12 cellular contexts compared by ENCODE assay signal in genomic region chr3:11465744-11466611, GRCh38.
DNase-seq lines count a peak whose midpoint lies in the region; ATAC-seq and TF ChIP-seq lines count a peak whose summit lies in the region.
"Had no signal": no experiment of that assay in that cellular context is flagged by ENCODE, and none has a peak within 500 bp of the region (broad histone marks: within the 10 kb centered on the region; RNA-seq: fewer than 3 reads in every experiment).

No MANE protein-coding gene starts in this region.

- no peak for ATAC-seq in GM18517 (IDR thresholded peaks at IDR 0.05; ENCODE audit: unreplicated experiment)
- ATAC-seq: T-cell had no signal

- H3K4me3 ChIP-seq in MG63 (no peak overlapping the region), dorsolateral prefrontal cortex (no peak overlapping the region)
- H3K4me3 ChIP-seq: spleen had no signal

- intact Hi-C loops in dorsolateral prefrontal cortex (cut with DNase I) = no loop called here

- H3K27me3 ChIP-seq in MG63 = no peaks in the 10 kb centered on the region
- H3K27me3 ChIP-seq in dorsolateral prefrontal cortex = no peaks in the 10 kb centered on the region
- H3K27me3 ChIP-seq: spleen had no signal

- H3K9me3 ChIP-seq in MG63 = no peaks in the 10 kb centered on the region
- H3K9me3 ChIP-seq: spleen had no signal

- TF ChIP-seq CTCF in dorsolateral prefrontal cortex (IDR thresholded peaks at IDR 0.05 in 54 of 56, conservative IDR thresholded peaks at IDR 0.05 in 2 of 56; ENCODE audit: low read depth in 1 of 56, partially characterized antibody in 56 of 56) = no peak

- peak overlapping the region in 56 of 59 donors; percentile 1 to 89 (median 72) for H3K27ac ChIP-seq in dorsolateral prefrontal cortex
- H3K27ac ChIP-seq in temporal lobe (ENCODE audit: low read depth, low read length) = peak overlapping the region; percentile 82

- no peaks in the 10 kb centered on the region for H3K36me3 ChIP-seq in MG63

- DNase-seq in MG63 (peak; percentile 59), dorsolateral prefrontal cortex (peak in 1 of 10 donors; percentile 20), medulla oblongata (ENCODE audit: extremely low spot score) (peak; percentile 75), CD1c-positive myeloid dendritic cell (ENCODE audit: extremely low spot score) (no peak), NCI-H146 (lab: John Stamatoyannopoulos, UW) (no peak)
- DNase-seq in activated CD4-positive, alpha-beta T cell treated with anti-CD3 and anti-CD28 coated beads, Interleukin-2, amount 50 U/mL, for 4 hours = no peak
- DNase-seq: activated T-cell treated with anti-CD3 and anti-CD28 coated beads, Interleukin-2, amount 50 U/mL, for 48 hours; NCI-H1436 treated with DMSO at 0.1 percent for 48 hours; spleen; T-cell had no signal

Comparison
In these comparisons a context has a peak if more than half of its experiments do, and no peak if none do; other contexts are left out.
1. DNase-seq: peak in MG63 (single experiment) and medulla oblongata (single experiment); none in CD1c-positive myeloid dendritic cell (single experiment), activated CD4-positive, alpha-beta T cell treated with anti-CD3 and anti-CD28 coated beads, Interleukin-2, amount 50 U/mL, for 4 hours (0 of 2) and NCI-H146 (single experiment).